16 cellular contexts compared by ENCODE assay signal in genomic region chr4:185700048-185700447, GRCh38.
A peak's percentile ranks its signal among the peaks of the same experiment; 100 is the strongest.
DNase-seq lines count a peak whose midpoint lies in the region; ATAC-seq, FAIRE-seq and TF ChIP-seq lines count a peak whose summit lies in the region.
"Had no signal": no experiment of that assay in that cellular context is flagged by ENCODE, and none has a peak within 500 bp of the region (broad histone marks: within the 10 kb centered on the region; RNA-seq: fewer than 3 reads in every experiment).

No MANE protein-coding gene starts in this region.

- H3K27me3 ChIP-seq in bronchial epithelial cell (ENCODE audit: control insufficient read depth, insufficient read depth, low read length): no peaks in the 10 kb centered on the region
- H3K27me3 ChIP-seq: gastroesophageal sphincter had no signal

- intact Hi-C loops in Right ventricle myocardium inferior (cut with DNase I): no loop called here
- intact Hi-C loops in cardiac septum (cut with DNase I): no loop called here

- H3K4me3 ChIP-seq in bronchial epithelial cell (ENCODE audit: low read depth, low read length): no peak overlapping the region
- H3K4me3 ChIP-seq: gastroesophageal sphincter had no signal

- no peak for TF ChIP-seq CTCF in bronchial epithelial cell (IDR thresholded peaks at IDR 0.05; ENCODE audit: insufficient read depth, low read length, severe bottlenecking)

- FAIRE-seq in bronchial epithelial cell (lab: Jason Lieb, UNC): no peak

- H3K36me3 ChIP-seq in bronchial epithelial cell (ENCODE audit: control insufficient read depth, insufficient read depth, low read length): no peaks in the 10 kb centered on the region
- H3K36me3 ChIP-seq: gastroesophageal sphincter had no signal

- DNase-seq in Right ventricle myocardium inferior (ENCODE audit: missing footprints): no peak
- DNase-seq in cardiac septum (ENCODE audit: low spot score): no peak
- peak; percentile 42 for DNase-seq in bronchial epithelial cell (ENCODE audit: low read depth)
- peak; percentile 74 for DNase-seq in kidney tubule cell (ENCODE audit: low spot score)
- DNase-seq in T1000 (lab: John Stamatoyannopoulos, UW): no peak
- DNase-seq in effector CD4-positive, alpha-beta T cell: no peak
- no peak for DNase-seq in activated CD8-positive, alpha-beta memory T cell treated with anti-CD3 and anti-CD28 coated beads for 24 hours
- DNase-seq: activated CD4-positive, CD25-positive, alpha-beta regulatory T cell; activated naive CD4-positive, alpha-beta T cell treated with anti-CD3 and anti-CD28 coated beads, Interleukin-2, amount 10 ng/mL, durations not matched to agents 7 days and 5 days; islet precursor cell; NCI-H1417 treated with DMSO at 0.1 percent for 48 hours; NCI-H524 treated with DMSO at 0.1 percent for 48 hours; posterior cingulate gyrus; T-helper 1 cell had no signal

- ATAC-seq in Right ventricle myocardium inferior (peak; percentile 33), GM21423 (IDR thresholded peaks at IDR 0.05; ENCODE audit: unreplicated experiment) (no peak)
- ATAC-seq: gastroesophageal sphincter had no signal

Comparison
In these comparisons a context has a peak if more than half of its experiments do, and no peak if none do; other contexts are left out.
1. DNase-seq: peak in bronchial epithelial cell (single experiment) and kidney tubule cell (single experiment); none in Right ventricle myocardium inferior (single experiment), cardiac septum (single experiment), T1000 (single experiment), effector CD4-positive, alpha-beta T cell (single experiment) and activated CD8-positive, alpha-beta memory T cell treated with anti-CD3 and anti-CD28 coated beads for 24 hours (single experiment).